Comparison of ENCODE assay signal across 6 cellular contexts in genomic region chr15:35298509-35298908, GRCh38.
"Had no signal": no experiment of that assay in that cellular context is flagged by ENCODE, and none has a peak within 500 bp of the region (broad histone marks: within the 10 kb centered on the region; RNA-seq: fewer than 3 reads in every experiment).

No MANE protein-coding gene starts in this region.

- H3K9me3 Mint-ChIP-seq: IgD-negative memory B cell had no signal

- H3K27ac ChIP-seq: HL-60 had no signal

- DNase-seq: IMR-90, KBM-7 had no signal

- ATAC-seq: HepG2 had no signal

- H3K4me3 Mint-ChIP-seq: IgD-negative memory B cell had no signal

- H3K27me3 Mint-ChIP-seq: IgD-negative memory B cell had no signal

- H3K27ac Mint-ChIP-seq: IgD-negative memory B cell had no signal

- FAIRE-seq: HepG2, HTR-8/SVneo had no signal
